Comparison of ENCODE assay signal across 32 cellular contexts in the genomic region with DNA sequence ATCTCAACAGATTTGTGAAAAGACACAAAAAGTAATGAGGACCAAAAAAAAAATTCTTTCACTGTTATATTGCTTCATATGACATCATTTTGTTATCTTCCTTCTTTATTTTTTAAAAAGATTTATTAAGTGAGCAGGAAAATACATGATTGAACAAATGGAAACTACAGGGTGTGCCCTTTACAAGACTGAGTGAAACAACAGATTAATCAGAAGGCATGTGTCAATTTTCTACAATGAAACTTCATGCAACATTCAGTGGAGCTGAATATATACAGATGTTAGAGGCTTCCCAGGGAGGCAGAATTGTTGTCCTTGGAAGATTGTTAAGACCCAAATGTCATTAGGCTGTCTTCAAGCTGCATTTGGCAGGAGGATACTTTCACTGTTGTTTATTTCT. TPM values are rescaled to one million over a fixed set of nuclear protein-coding genes. Genes with fewer than 3 reads are reported as not detected.
DNase-seq lines count a peak whose midpoint lies in the region; ATAC-seq, FAIRE-seq and TF ChIP-seq lines count a peak whose summit lies in the region.
"Had no signal": no experiment of that assay in that cellular context is flagged by ENCODE, and none has a peak within 500 bp of the region (broad histone marks: within the 10 kb centered on the region; RNA-seq: fewer than 3 reads in every experiment).

No MANE protein-coding gene starts in this region.

- peak overlapping the region; percentile 76 for H3K4me2 ChIP-seq in PC-3 (ENCODE audit: low read length)
- H3K4me2 ChIP-seq: BLaER1, KMS-11 had no signal

- peak; percentile 13; the same call in 1 of the 2 replicates for ATAC-seq in PC-3
- no peak for ATAC-seq in HG02610 (IDR thresholded peaks at IDR 0.05; ENCODE audit: unreplicated experiment)
- no peak for ATAC-seq in HG02840 (IDR thresholded peaks at IDR 0.05; ENCODE audit: low FRiP score, unreplicated experiment)
- ATAC-seq: activated CD4-positive, alpha-beta T cell treated with anti-CD3 and anti-CD28 coated beads for 36 hours; activated CD8-positive, alpha-beta T cell treated with anti-CD3 and anti-CD28 coated beads, Interleukin-2, amount 10 ng/mL, durations not matched to agents 7 days and 5 days; activated naive CD4-positive, alpha-beta T cell treated with anti-CD3 and anti-CD28 coated beads, Interleukin-2, amount 50 U/mL, for 72 hours; naive thymus-derived CD4-positive, alpha-beta T cell; sciatic nerve had no signal

- H3K4me1 ChIP-seq in PC-3 (ENCODE audit: insufficient read depth, low read length) = peaks cover 31% of the 10 kb centered on the region
- H3K4me1 ChIP-seq: BLaER1, prostate gland, tibial artery had no signal

- no peaks in the 10 kb centered on the region for H4K20me1 ChIP-seq in PC-3 (ENCODE audit: low read length)
- H4K20me1 ChIP-seq: BLaER1 had no signal

- no peak for TF ChIP-seq CTCF in AG10803 (conservative IDR thresholded peaks at IDR 0.05; ENCODE audit: low read length)
- no peak for TF ChIP-seq CTCF in PC-3 (conservative IDR thresholded peaks at IDR 0.05; ENCODE audit: low read depth, low read length)
- TF ChIP-seq CTCF in RWPE1 (conservative IDR thresholded peaks at IDR 0.05; ENCODE audit: low read depth) = no peak

- H3K9me3 ChIP-seq in PC-3 (ENCODE audit: low read length) = no peaks in the 10 kb centered on the region
- H3K9me3 ChIP-seq: BLaER1, Peyer's patch, prostate gland, tibial artery had no signal

- POLR2A ChIA-PET in PC-3 (lab: Charles Lee; ENCODE audit: unreplicated experiment) = interaction anchor here (0.5 to 0.7 kb wide), 3 partner anchors 110 to 1412 kb away, joined by 3 to 4 read pairs (median 3); no protein-coding TSS in a partner anchor
- POLR2A ChIA-PET in RWPE1 (lab: Yijun Ruan, JAX; ENCODE audit: low non-redundant PET) = no interaction called here

- H3K27ac ChIP-seq in PC-3 (ENCODE audit: low read length) = peak overlapping the region; percentile 88
- no peak overlapping the region for H3K27ac ChIP-seq in RWPE1
- H3K27ac ChIP-seq: BLaER1, KMS-11, Peyer's patch, prostate gland, tibial artery, VCaP had no signal

- no peaks in the 10 kb centered on the region for H3K36me3 ChIP-seq in PC-3 (ENCODE audit: low read depth, low read length)
- H3K36me3 ChIP-seq: BLaER1, MG63, Peyer's patch, prostate gland, tibial artery had no signal

- intact Hi-C loops in PC-3 (cut with micrococcal nuclease) = loop anchor here (2.0 to 5.0 kb wide), 4 partner anchors 52 to 407 kb away; a partner anchor contains a TSS

- no peaks in the 10 kb centered on the region for H3K9me2 ChIP-seq in PC-3 (replicated peaks; ENCODE audit: low read length)

- H3K27me3 ChIP-seq in PC-3 (ENCODE audit: low read length) = no peaks in the 10 kb centered on the region
- H3K27me3 ChIP-seq: BLaER1, MG63, Peyer's patch, tibial artery had no signal

- no peaks in the 10 kb centered on the region for H3F3A ChIP-seq in PC-3 (ENCODE audit: low read length, unreplicated experiment)

- CTCF ChIA-PET in PC-3 (lab: Charles Lee) = interaction anchor here (0.6 to 1.0 kb wide), 3 partner anchors 97 to 512 kb away, joined by 3 to 4 read pairs (median 3); no protein-coding TSS in a partner anchor
- CTCF ChIA-PET in RWPE1 (lab: Yijun Ruan, JAX) = interaction anchor here (0.6 to 0.7 kb wide), 3 partner anchors 485 to 777 kb away, joined by 3 to 4 read pairs (median 3); no protein-coding TSS in a partner anchor

- H2AFZ ChIP-seq in PC-3 (ENCODE audit: low read length) = no peak overlapping the region

- H3K79me2 ChIP-seq in PC-3 (ENCODE audit: low read length) = no peaks in the 10 kb centered on the region

- FAIRE-seq in colon (lab: Jason Lieb, UNC) (peak; percentile 10), frontal cortex (lab: Jason Lieb, UNC) (no peak)
- FAIRE-seq: GM12892 had no signal

- peak overlapping the region; percentile 17 for H3K9ac ChIP-seq in PC-3 (ENCODE audit: low read length)
- H3K9ac ChIP-seq: BLaER1, KMS-11 had no signal

- no TSS peak for BruUV-seq in PC-3 (replicated peaks; lab: Mats Ljungman, UMichigan)

- H3K4me3 ChIP-seq in AG10803 (ENCODE audit: low read length) (no peak overlapping the region), PC-3 (ENCODE audit: low read length) (peak overlapping the region; percentile 16; the same call in 1 of the 2 replicates)
- H3K4me3 ChIP-seq: BLaER1, MG63, Peyer's patch, prostate gland, tibial artery had no signal

- DNase-seq in AG10803 (ENCODE audit: low read depth) (peak; percentile 13), PC-3 (peak; percentile 12), iris pigment epithelial cell (ENCODE audit: low read depth) (peak; percentile 36), RWPE1 (ENCODE audit: low spot score) (no peak), frontal cortex (ENCODE audit: low spot score in 2 of 2) (no peak)
- DNase-seq: activated CD4-positive, alpha-beta T cell treated with anti-CD3 and anti-CD28 coated beads for 36 hours; activated CD8-positive, alpha-beta T cell treated with anti-CD3 and anti-CD28 coated beads, Interleukin-2, amount 10 ng/mL, durations not matched to agents 7 days and 5 days; caudate nucleus; DMS153; MG63; naive thymus-derived CD4-positive, alpha-beta T cell; NCI-H1105; NCI-H1930; Peyer's patch; SHP77 treated with DMSO at 0.1 percent for 48 hours; stimulated activated CD4-positive, alpha-beta T cell treated with anti-CD3 and anti-CD28 coated beads, Interleukin-4, amount 100 ng/mL, for 24 hours; SW 1271; T-helper 9 cell; tibial artery had no signal

RNA-seq across cellular contexts. Expression of a gene that starts 28.4 kb away (rescaled TPM):
- not detected in 2 replicates for total RNA-seq in PC-3 (2014; rRNA removed)
- total RNA-seq in frontal cortex = not detected
- total RNA-seq: activated CD4-positive, alpha-beta T cell treated with anti-CD3 and anti-CD28 coated beads for 36 hours; activated CD8-positive, alpha-beta T cell treated with anti-CD3 and anti-CD28 coated beads, Interleukin-2, amount 10 ng/mL, durations not matched to agents 7 days and 5 days; activated naive CD4-positive, alpha-beta T cell treated with anti-CD3 and anti-CD28 coated beads, Interleukin-2, amount 50 U/mL, for 72 hours; H4; kidney epithelial cell; lower leg skin; naive thymus-derived CD4-positive, alpha-beta T cell; prostate gland; sciatic nerve had no signal

Comparison
In these comparisons a context has a peak if more than half of its experiments do, and no peak if none do; other contexts are left out.
1. DNase-seq: peak in AG10803 (single experiment), PC-3 (single experiment) and iris pigment epithelial cell (single experiment); none in RWPE1 (single experiment) and frontal cortex (0 of 2).